Comparison of ENCODE assay signal across 1 cellular context in the genomic region with DNA sequence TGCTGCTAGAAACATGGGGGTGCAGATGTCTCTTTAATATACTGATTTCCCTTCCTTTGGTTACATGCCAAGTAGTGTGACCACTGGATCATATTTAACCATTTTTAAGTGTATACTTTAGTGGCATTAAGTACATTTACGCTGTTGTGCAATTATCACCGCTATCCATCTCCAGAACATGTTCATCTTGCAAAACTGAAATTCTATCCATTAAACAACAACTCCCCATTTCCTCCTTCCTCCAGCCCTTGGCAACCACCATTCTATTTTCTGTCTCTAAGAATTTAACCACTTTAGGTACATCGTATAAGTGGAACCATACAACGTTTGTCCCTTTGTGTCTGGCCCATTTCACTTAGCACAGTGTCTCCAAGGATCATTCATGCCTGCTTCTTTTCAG.
TF ChIP-seq lines count a peak whose summit lies in the region.

No MANE protein-coding gene starts in this region.

TF ChIP-seq in A549, 52 proteins besides CTCF, POLR2A, EP300 and RAD21 (continued from another document):
- TF ChIP-seq CBX2 (IDR thresholded peaks at IDR 0.05; ENCODE audit: borderline replicate concordance, low read depth) (no peak), BHLHE40 (IDR thresholded peaks at IDR 0.05; ENCODE audit: low read depth, low read length) (no peak), NFE2L2 (conservative IDR thresholded peaks at IDR 0.05; ENCODE audit: low read length) (no peak), TFCP2L1 (CRISPR knock-in tag; IDR thresholded peaks at IDR 0.05) (no peak), RARB (CRISPR knock-in tag; IDR thresholded peaks at IDR 0.05) (no peak), MAZ (IDR thresholded peaks at IDR 0.05; ENCODE audit: borderline replicate concordance, low read depth, low read length) (no peak)
- TF ChIP-seq, protein P1, sequence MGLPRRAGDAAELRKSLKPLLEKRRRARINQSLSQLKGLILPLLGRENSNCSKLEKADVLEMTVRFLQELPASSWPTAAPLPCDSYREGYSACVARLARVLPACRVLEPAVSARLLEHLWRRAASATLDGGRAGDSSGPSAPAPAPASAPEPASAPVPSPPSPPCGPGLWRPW (IDR thresholded peaks at IDR 0.05) = no peak
